ENCODE assay signal across 15 cellular contexts in genomic region chr1:105485207-105485606, GRCh38.
DNase-seq lines count a peak whose midpoint lies in the region; ATAC-seq and TF ChIP-seq lines count a peak whose summit lies in the region.
"Had no signal": no experiment of that assay in that cellular context is flagged by ENCODE, and none has a peak within 500 bp of the region (broad histone marks: within the 10 kb centered on the region; RNA-seq: fewer than 3 reads in every experiment).

No MANE protein-coding gene starts in this region.

- H3K9ac ChIP-seq in GM23248: 0 out of 2 replicates have a peak overlapping the region, but pooled peaks have one; percentile 22

- no peaks in the 10 kb centered on the region for H3K79me2 ChIP-seq in GM23248 (ENCODE audit: insufficient read depth)

- peak overlapping the region; percentile 81 for H3K27ac ChIP-seq in GM23248

- peaks cover 21% of the 10 kb centered on the region; the same call in 1 of the 2 replicates for H3F3A ChIP-seq in GM23248 (ENCODE audit: insufficient read depth)

- H3K4me3 ChIP-seq in GM23248 (no peak overlapping the region), fibroblast of pulmonary artery (replicated peaks; ENCODE audit: low read depth, low read length) (no peak overlapping the region)

- H3K27me3 ChIP-seq in GM23248 (replicated peaks; ENCODE audit: insufficient read depth): no peaks in the 10 kb centered on the region

- no peak for TF ChIP-seq CTCF in fibroblast of pulmonary artery (IDR thresholded peaks at IDR 0.05; ENCODE audit: low read length, missing control alignments)

- no peaks in the 10 kb centered on the region for H3K36me3 ChIP-seq in GM23248 (ENCODE audit: low read depth)

- ATAC-seq in HG03521 (IDR thresholded peaks at IDR 0.05; ENCODE audit: unreplicated experiment): no peak
- ATAC-seq in HG02678 (IDR thresholded peaks at IDR 0.05; ENCODE audit: unreplicated experiment): no peak
- ATAC-seq: activated CD4-positive, CD25-positive, alpha-beta regulatory T cell treated with anti-CD3 and anti-CD28 coated beads, Interleukin-2, amount 50 U/mL, for 24 hours; CD8-positive, alpha-beta T cell had no signal

- peak; percentile 77 for DNase-seq in GM23248
- peak; percentile 2 for DNase-seq in T1000 (lab: John Stamatoyannopoulos, UW)
- peak; percentile 41 for DNase-seq in fibroblast of pulmonary artery (ENCODE audit: low read depth)
- DNase-seq in SW480 (ENCODE audit: low spot score): no peak
- no peak for DNase-seq in COR-L47 (lab: John Stamatoyannopoulos, UW)
- DNase-seq: activated naive CD4-positive, alpha-beta T cell treated with anti-CD3 and anti-CD28 coated beads, Interleukin-2, amount 10 ng/mL, durations not matched to agents 7 days and 5 days; caudate nucleus; CD8-positive, alpha-beta T cell; effector memory CD4-positive, alpha-beta T cell; H7; MV-4-11; NCI-H748 treated with DMSO at 0.1 percent for 48 hours had no signal

- peaks cover 27% of the 10 kb centered on the region for H3K4me1 ChIP-seq in GM23248 (ENCODE audit: insufficient read depth)

- no peaks in the 10 kb centered on the region for H4K20me1 ChIP-seq in GM23248 (ENCODE audit: insufficient read depth)

- peaks cover 3% of the 10 kb centered on the region for H3K9me3 ChIP-seq in GM23248 (ENCODE audit: low read depth)

- H3K4me2 ChIP-seq in GM23248 (ENCODE audit: unreplicated experiment): peak overlapping the region; percentile 31

- H2AFZ ChIP-seq in GM23248: peak overlapping the region; percentile 71

- WGBS in GM23248 (ENCODE audit: low coverage in 1 of 2, low lambda C conversion rate in 2 of 2, missing lambda C conversion rate in 2 of 2), 2 experiments: 16 to 20% methylated on average over 2 of the region's 2 CpGs

- in situ Hi-C loops in GM23248 (cut with MboI): no loop called here

- no peaks in the 10 kb centered on the region for H3K9me2 ChIP-seq in GM23248 (ENCODE audit: insufficient read depth)

Comparison
In these comparisons a context has a peak if more than half of its experiments do, and no peak if none do; other contexts are left out.
1. DNase-seq: peak in GM23248 (single experiment), T1000 (single experiment) and fibroblast of pulmonary artery (single experiment); none in SW480 (single experiment) and COR-L47 (single experiment).